In genomic region chr19:42412223-42412622, GRCh38 we compare ENCODE assay signal across 13 cellular contexts. TPM values are rescaled to one million over a fixed set of nuclear protein-coding genes. Genes with fewer than 3 reads are reported as not detected.
DNase-seq lines count a peak whose midpoint lies in the region; ATAC-seq and TF ChIP-seq lines count a peak whose summit lies in the region.
"Had no signal": no experiment of that assay in that cellular context is flagged by ENCODE, and none has a peak within 500 bp of the region (broad histone marks: within the 10 kb centered on the region; RNA-seq: fewer than 3 reads in every experiment).

No MANE protein-coding gene starts in this region.

- DNase-seq in HCT116 (ENCODE audit: low read depth, low spot score) = no peak
- DNase-seq in SJCRH30 = peak; percentile 73
- DNase-seq in left ventricle myocardium superior = no peak
- peak in 1 of 2 donors; percentile 65 for DNase-seq in gastrocnemius medialis
- DNase-seq in endothelial cell (ENCODE audit: low spot score) = no peak
- DNase-seq: activated T-cell treated with anti-CD3 and anti-CD28 coated beads, Interleukin-2, amount 50 U/mL, for 1 hour; NCI-H446 treated with DMSO at 0.1 percent for 48 hours; stimulated activated CD4-positive, alpha-beta T cell treated with anti-CD3 and anti-CD28 coated beads, Interleukin-2, amount 100 ng/mL, for 24 hours; T-helper 2 cell had no signal

- CTCF ChIA-PET in HCT116 (lab: Charles Lee) = interaction anchor here (0.6 to 1.0 kb wide), 2 partner anchors 8 to 11 kb away, joined by 3 read pairs; no protein-coding TSS in a partner anchor

- TF ChIP-seq CTCF in HCT116 (IDR thresholded peaks at IDR 0.05 in 2 of 3, conservative IDR thresholded peaks at IDR 0.05 in 1 of 3; ENCODE audit: borderline replicate concordance in 1 of 3, insufficient read depth in 1 of 3, low read depth in 2 of 3, low read length in 2 of 3) (no peak), gastrocnemius medialis (IDR thresholded peaks at IDR 0.05 in 4 of 5, conservative IDR thresholded peaks at IDR 0.05 in 1 of 5) (no peak), endothelial cell (IDR thresholded peaks at IDR 0.05; ENCODE audit: unreplicated experiment) (no peak)

- H3K9me2 ChIP-seq in HCT116 (ENCODE audit: insufficient read depth) = no peaks in the 10 kb centered on the region

- H3K9me3 Mint-ChIP-seq in endothelial cell (ENCODE audit: unreplicated experiment) = no peaks in the 10 kb centered on the region

- H3K4me2 ChIP-seq in HCT116 (ENCODE audit: low read length) = no peak overlapping the region

- peaks cover 20% of the 10 kb centered on the region for H3K36me3 Mint-ChIP-seq in endothelial cell (ENCODE audit: low read depth, unreplicated experiment)

- intact Hi-C loops in HCT116 (cut with micrococcal nuclease) = no loop called here
- intact Hi-C loops in left ventricle myocardium superior (cut with micrococcal nuclease) = no loop called here
- intact Hi-C loops in gastrocnemius medialis (cut with DNase I; ENCODE audit: low total_unique reads) = no loop called here

- H3K4me3 ChIP-seq in HCT116 (replicated peaks in 1 of 2; ENCODE audit: low read depth in 1 of 2, low read length in 2 of 2) (no peak overlapping the region), SJCRH30 (no peak overlapping the region), gastrocnemius medialis (no peak overlapping the region)

- RAD21 ChIA-PET in HCT116 (lab: Charles Lee; ENCODE audit: low non-redundant PET in 1 of 2, low total read pairs in 2 of 2, uncharacterized antibody in 2 of 2, unreplicated experiment in 2 of 2) = no interaction called here

- ATAC-seq in HCT116 = peak; percentile 74
- ATAC-seq in left ventricle myocardium superior = peak; percentile 23
- peak; percentile 57 to 71 for ATAC-seq in gastrocnemius medialis
- ATAC-seq in HG02678 (IDR thresholded peaks at IDR 0.05; ENCODE audit: unreplicated experiment) = no peak
- ATAC-seq in HG03439 (IDR thresholded peaks at IDR 0.05; ENCODE audit: unreplicated experiment) = no peak

- BruUV-seq in HCT116 (replicated peaks; lab: Mats Ljungman, UMichigan) = no TSS peak

- H3K27ac Mint-ChIP-seq in endothelial cell (ENCODE audit: unreplicated experiment) = no peak overlapping the region

- H3K9ac ChIP-seq in HCT116 (ENCODE audit: low read length) = no peak overlapping the region

- H2AFZ ChIP-seq in HCT116 (ENCODE audit: low read depth, low read length, poor library complexity, severe bottlenecking) = no peak overlapping the region

- H3K9me3 ChIP-seq in HCT116 (ENCODE audit: control insufficient read depth in 1 of 2, insufficient read depth in 1 of 2, low read depth in 1 of 2, low read length in 2 of 2) = no peaks in the 10 kb centered on the region
- no peaks in the 10 kb centered on the region for H3K9me3 ChIP-seq in SJCRH30 (replicated peaks)
- no peaks in the 10 kb centered on the region for H3K9me3 ChIP-seq in gastrocnemius medialis

- H3K4me1 Mint-ChIP-seq in endothelial cell (ENCODE audit: unreplicated experiment) = peaks cover 11% of the 10 kb centered on the region

- no peaks in the 10 kb centered on the region; a peak in 1 of 4 replicates for H3K36me3 ChIP-seq in HCT116 (ENCODE audit: control insufficient read depth in 1 of 2, insufficient read depth in 2 of 2, low read length in 2 of 2)
- H3K36me3 ChIP-seq in SJCRH30 = no peaks in the 10 kb centered on the region
- H3K36me3 ChIP-seq in gastrocnemius medialis = no peaks in the 10 kb centered on the region

- POLR2A ChIA-PET in HCT116 (lab: Charles Lee) = interaction anchor here (0.6 to 1.5 kb wide), 2 partner anchors 13 to 16 kb away, joined by 3 to 6 read pairs; no protein-coding TSS in a partner anchor

- H3K27me3 ChIP-seq in HCT116 (ENCODE audit: insufficient read depth, low read length) (no peaks in the 10 kb centered on the region), SJCRH30 (no peaks in the 10 kb centered on the region), gastrocnemius medialis (no peaks in the 10 kb centered on the region)

- H3K79me2 ChIP-seq in HCT116 (ENCODE audit: insufficient read depth, low read length) = no peaks in the 10 kb centered on the region

- peaks cover 15% of the 10 kb centered on the region for H3K27me3 Mint-ChIP-seq in endothelial cell (ENCODE audit: unreplicated experiment)

- H3K4me1 ChIP-seq in HCT116 (ENCODE audit: control insufficient read depth in 1 of 2, insufficient read depth in 2 of 2, low read length in 2 of 2) = peaks cover 14 to 21% of the 10 kb centered on the region in 2 experiments
- H3K4me1 ChIP-seq in SJCRH30 = peaks cover 3% of the 10 kb centered on the region; the same call in 1 of the 2 replicates
- H3K4me1 ChIP-seq in gastrocnemius medialis = peaks cover 5 to 9% of the 10 kb centered on the region in 2 donors

- no peak for TF ChIP-seq POLR2A in HCT116 (IDR thresholded peaks at IDR 0.05; ENCODE audit: borderline replicate concordance, extremely low read depth, insufficient read depth, insufficient read length)
- no peak for TF ChIP-seq POLR2A in gastrocnemius medialis (IDR thresholded peaks at IDR 0.05)

- TF ChIP-seq RAD21 in HCT116 (IDR thresholded peaks at IDR 0.05; ENCODE audit: low read depth) = no peak

- H3K27ac ChIP-seq in HCT116 (ENCODE audit: low read depth, low read length) (no peak overlapping the region), SJCRH30 (no peak overlapping the region), gastrocnemius medialis (peak overlapping the region; percentile 54 to 77 (median 65))

- in situ Hi-C loops in gastrocnemius medialis (cut with MboI; ENCODE audit: low sequenced_read_pairs in 4 of 4) = no loop called here

- H3K4me3 Mint-ChIP-seq in endothelial cell (ENCODE audit: unreplicated experiment) = no peak overlapping the region

- no peaks in the 10 kb centered on the region for H4K20me1 ChIP-seq in HCT116 (ENCODE audit: insufficient read depth)

TF ChIP-seq in HCT116, 20 proteins besides CTCF, POLR2A, EP300 and RAD21:
- TF ChIP-seq EZH2 (IDR thresholded peaks at IDR 0.05) = no peak
- TF ChIP-seq EGR1 (IDR thresholded peaks at IDR 0.05; ENCODE audit: low read depth) = no peak
- no peak for TF ChIP-seq ZNF274 (IDR thresholded peaks at IDR 0.05; ENCODE audit: low read depth, low read length)
- no peak for TF ChIP-seq ZFX (IDR thresholded peaks at IDR 0.05)
- TF ChIP-seq SRF (IDR thresholded peaks at IDR 0.05; ENCODE audit: low read depth) = no peak
- no peak for TF ChIP-seq YY1 (IDR thresholded peaks at IDR 0.05; ENCODE audit: extremely low read depth, insufficient replicate concordance, low read depth, low read length)
- no peak for TF ChIP-seq FOSL1 (IDR thresholded peaks at IDR 0.05; ENCODE audit: low read depth)
TF ChIP-seq in HCT116: peak in this region for 0.

RNA-seq across cellular contexts. Expression of gene LIPE, which starts 15.0 kb away (rescaled TPM):
- total RNA-seq in HCT116 (2021; ENCODE audit: unreplicated experiment) (11.3 TPM), left ventricle myocardium superior (41.0 TPM), gastrocnemius medialis (10 to 100 TPM in 3 of 4 donors, 1 to 10 TPM in 1; 6.9 to 44.5 (median 13.7) TPM), endothelial cell (ENCODE audit: unreplicated experiment) (5.5 TPM)
- 12.1 and 13.5 TPM in 2 replicates for polyA plus RNA-seq in HCT116 (2012)
- not detected in 2 replicates for total RNA-seq in SJCRH30 (2014; rRNA removed; shearing (Covaris generic))

RNA-seq across cellular contexts. Expression of gene CNFN, which starts 22.1 kb away (rescaled TPM):
- total RNA-seq in HCT116 (2021; ENCODE audit: unreplicated experiment) = 13.9 TPM
- polyA plus RNA-seq in HCT116 (2012) = 29.2 and 32.2 TPM in 2 replicates
- total RNA-seq in SJCRH30 (2014; rRNA removed; shearing (Covaris generic)) = not detected in 2 replicates
- 0.55 TPM for total RNA-seq in left ventricle myocardium superior
- not detected for total RNA-seq in gastrocnemius medialis
- total RNA-seq in endothelial cell (ENCODE audit: unreplicated experiment) = 4.1 TPM
- total RNA-seq: frontal cortex had no signal

RNA-seq across cellular contexts. Expression of gene CXCL17, which starts 30.5 kb away (rescaled TPM):
- total RNA-seq in HCT116 (2021; ENCODE audit: unreplicated experiment) (0.32 TPM), left ventricle myocardium superior (not detected), gastrocnemius medialis (not detected), endothelial cell (ENCODE audit: unreplicated experiment) (not detected)
- polyA plus RNA-seq in HCT116 (2012) = 0.09 TPM in 1 of 2 replicates, not detected in the other
- total RNA-seq in SJCRH30 (2014; rRNA removed; shearing (Covaris generic)) = not detected in 2 replicates
- total RNA-seq: frontal cortex, subcutaneous adipose tissue had no signal

Comparison
In these comparisons a context has a peak if more than half of its experiments do, and no peak if none do; other contexts are left out.
1. ATAC-seq: peak in HCT116 (single experiment), left ventricle myocardium superior (single experiment) and gastrocnemius medialis (2 of 2); none in HG02678 (single experiment) and HG03439 (single experiment).
2. DNase-seq: peak in SJCRH30 (2 of 2); none in HCT116 (single experiment), left ventricle myocardium superior (single experiment) and endothelial cell (single experiment).
3. H3K27ac ChIP-seq: peak in gastrocnemius medialis (4 of 4); none in HCT116 (single experiment) and SJCRH30 (single experiment).